ENCODE assay signal across 10 cellular contexts in the genomic region with DNA sequence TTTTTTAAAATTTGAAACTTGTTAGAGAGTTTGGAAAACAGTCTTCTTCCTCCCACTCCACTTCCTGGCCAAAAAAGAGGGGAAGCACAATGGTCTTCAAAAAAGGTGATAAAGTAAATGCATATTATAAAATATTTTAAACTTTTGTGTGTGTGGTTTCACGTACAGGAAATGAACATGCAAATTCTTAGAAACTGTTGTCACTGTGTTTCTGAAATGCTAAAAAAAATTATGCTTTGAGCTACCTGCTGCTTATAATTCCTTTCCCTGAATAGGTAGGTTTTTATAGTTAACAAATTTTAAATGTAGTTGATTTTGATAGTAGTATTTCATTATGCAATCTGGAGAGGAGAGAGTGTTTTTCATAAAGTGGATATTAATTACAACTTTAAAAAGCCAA. TPM values are rescaled to one million over a fixed set of nuclear protein-coding genes. Genes with fewer than 3 reads are reported as not detected.
DNase-seq lines count a peak whose midpoint lies in the region; ATAC-seq, FAIRE-seq and TF ChIP-seq lines count a peak whose summit lies in the region.
"Had no signal": no experiment of that assay in that cellular context is flagged by ENCODE, and none has a peak within 500 bp of the region (broad histone marks: within the 10 kb centered on the region; RNA-seq: fewer than 3 reads in every experiment).

No MANE protein-coding gene starts in this region.

- no peaks in the 10 kb centered on the region for H3K27me3 ChIP-seq in DOHH2 (ENCODE audit: control insufficient read depth, low read length)
- H3K27me3 ChIP-seq in Loucy (ENCODE audit: insufficient read depth, low read length, poor library complexity, severe bottlenecking): no peaks in the 10 kb centered on the region
- no peaks in the 10 kb centered on the region for H3K27me3 ChIP-seq in GM12878 (replicated peaks in 1 of 2; ENCODE audit: control insufficient read depth in 2 of 2, insufficient read depth in 2 of 2, low read length in 1 of 2)
- H3K27me3 ChIP-seq in WERI-Rb-1 (ENCODE audit: insufficient read depth, low read depth, severe bottlenecking): no peaks in the 10 kb centered on the region
- H3K27me3 ChIP-seq in HAP-1 (ENCODE audit: low read depth): no peaks in the 10 kb centered on the region
- H3K27me3 ChIP-seq: SJSA1 had no signal

- H3K9me3 ChIP-seq in DOHH2 (ENCODE audit: control insufficient read depth, insufficient read depth, low read length) (no peaks in the 10 kb centered on the region), Loucy (ENCODE audit: insufficient read depth, low read depth, low read length) (no peaks in the 10 kb centered on the region), GM12878 (replicated peaks; ENCODE audit: control insufficient read depth, insufficient read depth, low read length) (peaks cover 8% of the 10 kb centered on the region; the same call in 2 of the 3 replicates), WERI-Rb-1 (ENCODE audit: severe bottlenecking) (peaks cover 3% of the 10 kb centered on the region), HAP-1 (no peaks in the 10 kb centered on the region; the same call in 1 of the 2 replicates)
- H3K9me3 ChIP-seq: prostate gland, SJSA1 had no signal

- H3K36me3 Mint-ChIP-seq in naive thymus-derived CD8-positive, alpha-beta T cell: peaks cover 4 to 9% (median 7%) of the 10 kb centered on the region in 3 donors

- peaks cover 17% of the 10 kb centered on the region for H4K20me1 ChIP-seq in DOHH2 (ENCODE audit: control insufficient read depth, insufficient read depth, low read depth, low read length)
- peaks cover 58% of the 10 kb centered on the region for H4K20me1 ChIP-seq in Loucy (ENCODE audit: insufficient read depth, low read length, poor library complexity, severe bottlenecking)
- no peaks in the 10 kb centered on the region for H4K20me1 ChIP-seq in GM12878 (ENCODE audit: control insufficient read depth, insufficient read depth)

- peaks cover 0 to 4% (median 0%) of the 10 kb centered on the region in 9 donors for H3K9me3 Mint-ChIP-seq in naive thymus-derived CD8-positive, alpha-beta T cell

- POLR2A ChIA-PET in GM12878 (lab: Charles Lee): interaction anchor here (1.0 to 2.6 kb wide), 3 partner anchors 9 to 70 kb away, joined by 3 to 9 read pairs (median 4); no protein-coding TSS in a partner anchor
- POLR2A ChIA-PET in naive thymus-derived CD8-positive, alpha-beta T cell (lab: Charles Lee): interaction anchor here (1.7 kb wide), 1 partner anchor 81 kb away, joined by 5 read pairs; a partner anchor contains a TSS

- H3K4me1 ChIP-seq in DOHH2 (ENCODE audit: control insufficient read depth, low read length): peaks cover 59% of the 10 kb centered on the region
- H3K4me1 ChIP-seq in Loucy (ENCODE audit: insufficient read depth, low read length, poor library complexity, severe bottlenecking): peaks cover 66% of the 10 kb centered on the region
- peaks cover 8% of the 10 kb centered on the region for H3K4me1 ChIP-seq in GM12878 (ENCODE audit: control insufficient read depth, insufficient read depth, low read length)
- H3K4me1 ChIP-seq in HAP-1: peaks cover 10% of the 10 kb centered on the region
- H3K4me1 ChIP-seq: prostate gland had no signal

- RAD21 ChIA-PET in GM12878 (lab: Charles Lee; ENCODE audit: unreplicated experiment): interaction anchor here (1.1 to 2.3 kb wide), 5 partner anchors 31 to 96 kb away, joined by 3 to 11 read pairs (median 4); no protein-coding TSS in a partner anchor

- peak overlapping the region; percentile 81 for H3K27ac ChIP-seq in DOHH2 (ENCODE audit: low read depth, low read length)
- H3K27ac ChIP-seq in GM12878 (ENCODE audit: control insufficient read depth, insufficient read depth): peak overlapping the region; percentile 75
- no peak overlapping the region for H3K27ac ChIP-seq in WERI-Rb-1
- H3K27ac ChIP-seq: prostate gland, SJSA1 had no signal

- peak overlapping the region; percentile 93 for H3K4me2 ChIP-seq in DOHH2 (ENCODE audit: low read length)
- peak overlapping the region; percentile 87 for H3K4me2 ChIP-seq in Loucy (ENCODE audit: low read depth, low read length, poor library complexity, severe bottlenecking)
- H3K4me2 ChIP-seq in GM12878 (ENCODE audit: control insufficient read depth, insufficient read depth): peak overlapping the region; percentile 86

- intact Hi-C loops in GM12878 (cut with micrococcal nuclease; ENCODE audit: unreplicated experiment): no loop called here

- WGBS in GM12878 (ENCODE audit: insufficient coverage, insufficient replicate concordance, low lambda C conversion rate, missing lambda C conversion rate): 0% methylated on average over 1 of the region's 1 CpG

- no peak for TF ChIP-seq RAD21 in GM12878 (IDR thresholded peaks at IDR 0.05; ENCODE audit: insufficient read depth, low read depth, low read length)

- no peak for ATAC-seq in GM12878
- ATAC-seq in naive thymus-derived CD8-positive, alpha-beta T cell: no peak

- CTCF ChIA-PET in GM12878 (lab: Yijun Ruan, JAX): interaction anchor here (0.8 to 1.8 kb wide), 5 partner anchors 8 to 110 kb away, joined by 3 to 7 read pairs (median 3); no protein-coding TSS in a partner anchor

- H3F3A ChIP-seq in DOHH2 (ENCODE audit: control insufficient read depth, insufficient read depth): peaks cover 24% of the 10 kb centered on the region
- peaks cover 6% of the 10 kb centered on the region; the same call in 1 of the 2 replicates for H3F3A ChIP-seq in Loucy (ENCODE audit: low read depth)

- H3K27me3 Mint-ChIP-seq in naive thymus-derived CD8-positive, alpha-beta T cell: no peaks in the 10 kb centered on the region

- BruUV-seq in GM12878 (replicated peaks; lab: Mats Ljungman, UMichigan): no TSS peak

- in situ Hi-C loops in GM12878 (cut with MboI): no loop called here
- in situ Hi-C loops in HAP-1 (cut with MboI; ENCODE audit: low sequenced_read_pairs): no loop called here

- peaks cover 30% of the 10 kb centered on the region for H3K36me3 ChIP-seq in DOHH2 (ENCODE audit: control insufficient read depth, low read length)
- no peaks in the 10 kb centered on the region for H3K36me3 ChIP-seq in Loucy (ENCODE audit: insufficient read depth, low read length)
- peaks cover 0 to under 1% of the 10 kb centered on the region in 2 experiments; a peak in 1 of 4 replicates for H3K36me3 ChIP-seq in GM12878 (ENCODE audit: control insufficient read depth in 2 of 2, insufficient read depth in 2 of 2, low read length in 1 of 2)
- H3K36me3 ChIP-seq in WERI-Rb-1: peaks cover 4% of the 10 kb centered on the region; the same call in 1 of the 2 replicates
- H3K36me3 ChIP-seq in HAP-1 (replicated peaks): 0 out of 2 replicates have a peak, but pooled peaks cover 3% of the 10 kb centered on the region
- H3K36me3 ChIP-seq: prostate gland had no signal

- no peak for TF ChIP-seq EP300 in GM12878 (IDR thresholded peaks at IDR 0.05; ENCODE audit: borderline replicate concordance in 1 of 2, control insufficient read depth in 1 of 2, low read depth in 2 of 2, low read length in 2 of 2)

- H2AFZ ChIP-seq in Loucy (ENCODE audit: low read length) (no peak overlapping the region), GM12878 (ENCODE audit: control insufficient read depth, low read depth, low read length) (no peak overlapping the region)

- H3K9me2 ChIP-seq in DOHH2 (replicated peaks; ENCODE audit: control insufficient read depth, low read length): no peaks in the 10 kb centered on the region
- no peaks in the 10 kb centered on the region for H3K9me2 ChIP-seq in Loucy (replicated peaks; ENCODE audit: low read depth, low read length)

- TF ChIP-seq CTCF in DOHH2 (IDR thresholded peaks at IDR 0.05; ENCODE audit: low read depth, low read length, poor library complexity, severe bottlenecking) (no peak), Loucy (conservative IDR thresholded peaks at IDR 0.05; ENCODE audit: low read length) (no peak), GM12878 (IDR thresholded peaks at IDR 0.05 in 2 of 3, conservative IDR thresholded peaks at IDR 0.05 in 1 of 3; ENCODE audit: control insufficient read depth in 2 of 3, extremely low read depth in 1 of 3, insufficient read depth in 1 of 3, low read depth in 3 of 3, low read length in 3 of 3) (no peak), WERI-Rb-1 (IDR thresholded peaks at IDR 0.05; ENCODE audit: low read depth, low read length) (no peak)

- H3K27ac Mint-ChIP-seq in naive thymus-derived CD8-positive, alpha-beta T cell: peak overlapping the region; percentile 84 to 100 (median 95)

- peak; percentile 18 for FAIRE-seq in GM12878 (lab: Jason Lieb, UNC)

- peak overlapping the region; percentile 99 for H3K4me3 ChIP-seq in DOHH2 (ENCODE audit: low read length)
- H3K4me3 ChIP-seq in Loucy (ENCODE audit: low read length, poor library complexity, severe bottlenecking): peak overlapping the region; percentile 83
- peak overlapping the region; percentile 99 for H3K4me3 ChIP-seq in GM12878
- H3K4me3 ChIP-seq in WERI-Rb-1 (ENCODE audit: low read depth, low read length): no peak overlapping the region
- no peak overlapping the region for H3K4me3 ChIP-seq in HAP-1
- H3K4me3 ChIP-seq: prostate gland, SJSA1 had no signal

- peaks cover 95% of the 10 kb centered on the region for H3K79me2 ChIP-seq in DOHH2 (ENCODE audit: control insufficient read depth, low read length)
- H3K79me2 ChIP-seq in Loucy (ENCODE audit: insufficient read depth, low read length): peaks cover 95% of the 10 kb centered on the region
- peaks cover 100% of the 10 kb centered on the region for H3K79me2 ChIP-seq in GM12878 (ENCODE audit: control insufficient read depth, insufficient read depth, low read length)

- SMC1A ChIA-PET in GM12878 (lab: Charles Lee; ENCODE audit: uncharacterized antibody, unreplicated experiment): interaction anchor here (1.1 to 3.5 kb wide), 8 partner anchors 14 to 210 kb away, joined by 3 to 31 read pairs (median 8); a partner anchor contains a TSS

- no peak for DNase-seq in GM12878 (ENCODE audit: low read depth, low spot score)
- peak in 3 of 10 donors; percentile 32 to 39 (median 39) for DNase-seq in naive thymus-derived CD8-positive, alpha-beta T cell
- no peak for DNase-seq in WERI-Rb-1
- no peak for DNase-seq in islet precursor cell
- no peak for DNase-seq in NCI-H345 treated with DMSO at 0.1 percent for 48 hours (lab: John Stamatoyannopoulos, UW; ENCODE audit: unreplicated experiment)
- DNase-seq in HAP-1 (ENCODE audit: low spot score in 2 of 2): no peak

- peak overlapping the region; percentile 83 to 100 (median 94) for H3K4me3 Mint-ChIP-seq in naive thymus-derived CD8-positive, alpha-beta T cell

- H3K4me1 Mint-ChIP-seq in naive thymus-derived CD8-positive, alpha-beta T cell: peaks cover 17 to 76% (median 64%) of the 10 kb centered on the region in 4 donors

- TF ChIP-seq POLR2A in GM12878 (IDR thresholded peaks at IDR 0.05; ENCODE audit: low read depth, low read length): no peak

- H3K9ac ChIP-seq in Loucy (ENCODE audit: low read depth, low read length, poor library complexity, severe bottlenecking) (peak overlapping the region; percentile 91), GM12878 (ENCODE audit: control insufficient read depth, insufficient read depth, low read length) (peak overlapping the region; percentile 36)

RNA-seq across cellular contexts. Expression of a gene that starts 3.0 kb away (rescaled TPM):
- 137 and 147 TPM in 2 replicates for total RNA-seq in GM12878 (2013; cell fraction: nucleolus; rRNA removed)
- total RNA-seq in GM12878 (2014; rRNA removed) (28.5 and 31.2 TPM in 2 replicates), GM12878 (2014; rRNA removed; fragmentation: Illumina TruSeq; extraction: Trizol) (41.9 and 44.0 TPM in 2 replicates), GM12878 (2021) (30.1 and 32.7 TPM in 2 replicates)
- polyA plus RNA-seq in GM12878 (2011; ENCODE audit: low read depth): 19.2 TPM
- polyA plus RNA-seq in GM12878 (2011; rRNA removed) (59.1 and 121 TPM in 2 replicates), GM12878 (2014; fragmentation: Illumina TruSeq; extraction: Trizol) (36.7 and 47.3 TPM in 2 replicates), GM12878 (2014; fragmentation: Nextera tagmentation; extraction: Ambion mirVana) (10 to 100 TPM; 29.0 to 32.2 TPM), GM12878 (2014; rRNA removed) (32.0 and 39.9 TPM in 2 replicates), GM12878 (2016; fragmentation: Nextera tagmentation; extraction: Ambion mirVana) (10 to 100 TPM; 45.4 to 51.4 TPM)
- polyA plus RNA-seq in GM12878 (2011; cell fraction: cytosol; rRNA removed): 18.8 and 19.1 TPM in 2 replicates
- 37.2 and 38.1 TPM in 2 replicates for polyA plus RNA-seq in GM12878 (2011; cell fraction: nucleus; rRNA removed)
- polyA plus RNA-seq in GM12878 (2012): 25.7 and 40.1 TPM in 2 replicates
- 33.8 and 41.3 TPM in 2 replicates for polyA minus RNA-seq in GM12878 (2011; rRNA and poly(A)+ RNA removed)
- 24.0 and 29.0 TPM in 2 replicates for polyA minus RNA-seq in GM12878 (2011; cell fraction: cytosol; rRNA and poly(A)+ RNA removed)
- 24.5 and 37.5 TPM in 2 replicates for polyA minus RNA-seq in GM12878 (2011; cell fraction: nucleus; rRNA and poly(A)+ RNA removed)
- 10 to 100 TPM; 74.4 to 74.9 TPM for total RNA-seq in naive thymus-derived CD8-positive, alpha-beta T cell
- polyA plus RNA-seq in naive thymus-derived CD8-positive, alpha-beta T cell: 10 to 100 TPM; 77.0 to 91.8 (median 81.4) TPM

RNA-seq across cellular contexts. Expression of a gene that starts 3.5 kb away (rescaled TPM):
- total RNA-seq in GM12878 (2013; cell fraction: nucleolus; rRNA removed): 52.1 and 75.6 TPM in 2 replicates
- 38.8 and 53.1 TPM in 2 replicates for total RNA-seq in GM12878 (2014; rRNA removed)
- total RNA-seq in GM12878 (2014; rRNA removed; fragmentation: Illumina TruSeq; extraction: Trizol): 65.1 and 72.0 TPM in 2 replicates
- 34.3 and 37.5 TPM in 2 replicates for total RNA-seq in GM12878 (2021)
- 18.2 TPM for polyA plus RNA-seq in GM12878 (2011; ENCODE audit: low read depth)
- 65.3 and 126 TPM in 2 replicates for polyA plus RNA-seq in GM12878 (2011; rRNA removed)
- polyA plus RNA-seq in GM12878 (2011; cell fraction: cytosol; rRNA removed): 16.8 and 28.7 TPM in 2 replicates
- polyA plus RNA-seq in GM12878 (2011; cell fraction: nucleus; rRNA removed): 26.3 and 31.2 TPM in 2 replicates
- 45.2 and 53.6 TPM in 2 replicates for polyA plus RNA-seq in GM12878 (2012)
- polyA plus RNA-seq in GM12878 (2014; fragmentation: Illumina TruSeq; extraction: Trizol): 54.5 and 72.0 TPM in 2 replicates
- 10 to 100 TPM; 43.4 to 65.4 TPM for polyA plus RNA-seq in GM12878 (2014; fragmentation: Nextera tagmentation; extraction: Ambion mirVana)
- polyA plus RNA-seq in GM12878 (2014; rRNA removed): 33.4 and 35.3 TPM in 2 replicates
- polyA plus RNA-seq in GM12878 (2016; fragmentation: Nextera tagmentation; extraction: Ambion mirVana): 10 to 100 TPM; 70.6 to 71.7 TPM
- 47.7 and 77.4 TPM in 2 replicates for polyA minus RNA-seq in GM12878 (2011; rRNA and poly(A)+ RNA removed)
- polyA minus RNA-seq in GM12878 (2011; cell fraction: cytosol; rRNA and poly(A)+ RNA removed): 36.5 and 48.5 TPM in 2 replicates
- polyA minus RNA-seq in GM12878 (2011; cell fraction: nucleus; rRNA and poly(A)+ RNA removed): 30.1 and 42.6 TPM in 2 replicates
- total RNA-seq in naive thymus-derived CD8-positive, alpha-beta T cell: 10 to 100 TPM; 18.3 to 19.5 TPM
- polyA plus RNA-seq in naive thymus-derived CD8-positive, alpha-beta T cell: 10 to 100 TPM; 13.3 to 26.2 (median 16.1) TPM

Comparison
In these comparisons a context has a peak if more than half of its experiments do, and no peak if none do; other contexts are left out.
1. H3K4me3 ChIP-seq: peak in DOHH2 (single experiment), Loucy (single experiment) and GM12878 (single experiment); none in WERI-Rb-1 (single experiment) and HAP-1 (single experiment).
2. Peak in every context shown above with its lines, with median percentiles within 50 percentile points of each other: H3K4me2 ChIP-seq.